In the genomic region with DNA sequence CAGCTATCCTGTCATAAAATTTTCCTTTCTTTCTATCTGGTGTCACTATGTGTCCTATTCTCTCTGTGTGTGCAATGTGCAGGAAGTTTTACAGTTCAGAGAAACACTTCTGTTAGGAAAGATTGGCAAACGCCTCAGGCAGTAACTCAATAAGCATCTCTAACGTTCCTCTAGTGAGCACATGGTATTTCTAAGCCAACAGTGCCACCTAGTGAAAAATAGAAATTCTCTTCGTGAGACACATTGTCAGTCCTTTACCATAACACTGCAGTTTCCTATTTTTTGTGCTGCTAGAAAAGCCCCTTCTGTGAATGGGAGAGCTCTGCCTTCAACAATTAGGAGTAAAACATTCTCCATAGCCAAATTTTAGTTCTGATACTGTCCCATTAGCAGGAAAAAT, we compare ENCODE assay signal across 8 cellular contexts. TPM values are rescaled to one million over a fixed set of nuclear protein-coding genes. Genes with fewer than 3 reads are reported as not detected.
DNase-seq lines count a peak whose midpoint lies in the region; ATAC-seq and TF ChIP-seq lines count a peak whose summit lies in the region.

No MANE protein-coding gene starts in this region.

- H3K27ac Mint-ChIP-seq in chondrocyte (ENCODE audit: unreplicated experiment), result no peak overlapping the region
- no peak overlapping the region for H3K27ac Mint-ChIP-seq in T-helper 17 cell
- H3K27ac Mint-ChIP-seq in immature natural killer cell, result no peak overlapping the region

- peaks cover 60% of the 10 kb centered on the region for H3K9me3 Mint-ChIP-seq in chondrocyte (ENCODE audit: low read depth)
- H3K9me3 Mint-ChIP-seq in immature natural killer cell, result peaks cover 4 to 44% (median 26%) of the 10 kb centered on the region in 6 donors

- no peaks in the 10 kb centered on the region for H3K27me3 Mint-ChIP-seq in chondrocyte (ENCODE audit: low read depth)
- H3K27me3 Mint-ChIP-seq in T-helper 17 cell, result no peaks in the 10 kb centered on the region
- no peaks in the 10 kb centered on the region for H3K27me3 Mint-ChIP-seq in immature natural killer cell (ENCODE audit: low read depth in 3 of 3)

- DNase-seq in GM04504 (ENCODE audit: low read depth), result peak; percentile 1
- DNase-seq in NCI-H1105 (lab: John Stamatoyannopoulos, UW), result peak; percentile 52
- no peak for DNase-seq in chondrocyte (ENCODE audit: low spot score)
- peak; percentile 2 for DNase-seq in non-pigmented ciliary epithelial cell (ENCODE audit: low read depth)
- DNase-seq in T-helper 17 cell, result no peak
- DNase-seq in immature natural killer cell, result no peak

- TF ChIP-seq CTCF in chondrocyte (IDR thresholded peaks at IDR 0.05), result peak; percentile 70

- H3K36me3 Mint-ChIP-seq in chondrocyte (ENCODE audit: low read depth) (peaks cover 1% of the 10 kb centered on the region), T-helper 17 cell (ENCODE audit: low read depth) (no peaks in the 10 kb centered on the region), immature natural killer cell (no peaks in the 10 kb centered on the region)

- no peaks in the 10 kb centered on the region for H3K9me3 ChIP-seq in T-helper 17 cell (ENCODE audit: control insufficient read depth, low read length, poor library complexity, severe bottlenecking)

- ATAC-seq in HG03354 (IDR thresholded peaks at IDR 0.05; ENCODE audit: poor library complexity, severe bottlenecking, unreplicated experiment), result no peak
- no peak for ATAC-seq in T-helper 17 cell
- ATAC-seq in GM21423 (IDR thresholded peaks at IDR 0.05; ENCODE audit: unreplicated experiment), result no peak

- H3K4me3 Mint-ChIP-seq in chondrocyte (ENCODE audit: unreplicated experiment) (no peak overlapping the region), T-helper 17 cell (no peak overlapping the region), immature natural killer cell (no peak overlapping the region)

- H3K4me1 Mint-ChIP-seq in chondrocyte (ENCODE audit: low read depth) (no peaks in the 10 kb centered on the region), T-helper 17 cell (no peaks in the 10 kb centered on the region), immature natural killer cell (no peaks in the 10 kb centered on the region)

RNA-seq across cellular contexts. Expression of gene ZNF723, which starts 50.7 kb away (rescaled TPM):
- not detected in 3 replicates for total RNA-seq in chondrocyte
- not detected for total RNA-seq in T-helper 17 cell
- polyA plus RNA-seq in immature natural killer cell, result not detected

Comparison
In these comparisons a context has a peak if more than half of its experiments do, and no peak if none do; other contexts are left out.
1. DNase-seq: peak in GM04504 (single experiment), NCI-H1105 (single experiment) and non-pigmented ciliary epithelial cell (single experiment); none in chondrocyte (single experiment), T-helper 17 cell (0 of 3) and immature natural killer cell (0 of 3).